In the genomic region with DNA sequence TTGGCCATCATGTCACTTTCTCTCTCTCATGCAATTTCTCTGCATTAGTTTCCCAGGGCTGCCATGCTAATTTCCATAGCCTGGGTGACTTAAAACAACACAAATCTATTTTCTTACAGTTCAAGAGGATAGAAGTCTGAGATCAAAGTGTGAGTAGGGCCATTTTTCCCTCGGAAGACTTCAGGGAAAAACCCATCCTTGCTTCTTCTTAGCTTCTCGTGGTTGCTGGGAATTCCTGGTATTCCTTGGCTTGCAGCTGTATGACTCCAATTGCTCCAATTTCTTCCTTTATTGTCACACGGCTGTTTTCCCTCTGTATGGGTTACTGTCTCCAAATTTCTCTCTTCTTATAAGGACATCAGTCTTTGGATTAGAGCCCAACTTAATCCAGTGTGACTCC, we compare ENCODE assay signal across 19 cellular contexts.
"Had no signal": no experiment of that assay in that cellular context is flagged by ENCODE, and none has a peak within 500 bp of the region (broad histone marks: within the 10 kb centered on the region; RNA-seq: fewer than 3 reads in every experiment).

No MANE protein-coding gene starts in this region.

- DNase-seq: activated gamma-delta T cell; activated T-cell treated with anti-CD3 and anti-CD28 coated beads, Interleukin-2, amount 50 U/mL, for 4 hours; anterior cingulate cortex; central memory CD4-positive, alpha-beta T cell; cortex of kidney; effector CD8-positive, alpha-beta T cell; left lung; nephron progenitor cell; sigmoid colon; stimulated activated CD4-positive, alpha-beta T cell treated with anti-CD3 and anti-CD28 coated beads, Interleukin-4, amount 100 ng/mL, for 1 hour; stimulated activated CD8-positive, alpha-beta memory T cell treated with anti-CD3 and anti-CD28 coated beads, Interleukin-4, amount 100 ng/mL, for 48 hours; stimulated activated naive CD8-positive, alpha-beta T cell treated with anti-CD3 and anti-CD28 coated beads, Interleukin-15, Interleukin-2, amounts not matched to agents 100 U/mL and 50 U/mL, for 24 hours; T-helper 2 cell had no signal

- H3K27me3 Mint-ChIP-seq: activated naive CD8-positive, alpha-beta T cell; memory B cell had no signal

- H3K27ac Mint-ChIP-seq: activated naive CD8-positive, alpha-beta T cell; memory B cell; nephron progenitor cell; type B pancreatic cell had no signal

- H3K9me3 ChIP-seq: left lung, prostate gland, sigmoid colon, suprapubic skin had no signal

- H3K4me1 ChIP-seq: left lung, prostate gland, sigmoid colon had no signal

- H3K4me3 ChIP-seq: left lung, prostate gland, sigmoid colon, suprapubic skin had no signal

- H3K27ac ChIP-seq: left lung, prostate gland, sigmoid colon, suprapubic skin had no signal

- ATAC-seq: activated T-cell treated with anti-CD3 and anti-CD28 coated beads, Interleukin-2, amount 50 U/mL, for 4 hours; stimulated activated naive CD8-positive, alpha-beta T cell treated with anti-CD3 and anti-CD28 coated beads, Interleukin-15, Interleukin-2, amounts not matched to agents 100 U/mL and 50 U/mL, for 24 hours had no signal

- H3K36me3 Mint-ChIP-seq: activated naive CD8-positive, alpha-beta T cell; memory B cell; type B pancreatic cell had no signal

- H3K36me3 ChIP-seq: left lung, prostate gland, sigmoid colon, suprapubic skin had no signal

- H3K9me3 Mint-ChIP-seq: activated T-cell treated with anti-CD3 and anti-CD28 coated beads, Interleukin-2, amount 50 U/mL, for 4 hours; memory B cell; type B pancreatic cell had no signal

- H3K4me3 Mint-ChIP-seq: activated naive CD8-positive, alpha-beta T cell; activated T-cell treated with anti-CD3 and anti-CD28 coated beads, Interleukin-2, amount 50 U/mL, for 4 hours; memory B cell; nephron progenitor cell; type B pancreatic cell had no signal

- H3K27me3 ChIP-seq: left lung, sigmoid colon, suprapubic skin had no signal

- FAIRE-seq: TTC549 had no signal

- H3K4me1 Mint-ChIP-seq: memory B cell had no signal
